8 cellular contexts compared by ENCODE assay signal in the genomic region with DNA sequence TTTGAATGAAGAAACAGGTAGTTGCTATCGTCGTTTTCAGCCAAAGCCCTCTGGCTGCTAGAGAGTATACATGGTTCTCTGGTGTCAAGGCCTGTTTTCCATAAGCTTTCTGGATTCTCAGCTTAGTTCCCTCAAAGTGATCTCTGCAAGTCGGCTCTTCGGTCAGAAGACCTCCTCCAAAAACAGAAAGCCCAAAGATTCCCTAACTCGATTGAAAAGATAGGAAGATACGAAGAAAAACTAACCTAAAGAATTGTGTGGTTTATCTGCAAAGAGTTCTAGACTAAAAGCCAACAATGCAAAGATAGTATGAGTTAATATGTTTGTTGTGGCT. TPM values are rescaled to one million over a fixed set of nuclear protein-coding genes. Genes with fewer than 3 reads are reported as not detected.
DNase-seq lines count a peak whose midpoint lies in the region; ATAC-seq and TF ChIP-seq lines count a peak whose summit lies in the region.

No MANE protein-coding gene starts in this region.

- H3K36me3 ChIP-seq in DOHH2 (ENCODE audit: control insufficient read depth, low read length) (peaks cover 29% of the 10 kb centered on the region), HEK293 (ENCODE audit: control insufficient read depth in 2 of 2, insufficient read depth in 1 of 2, low read length in 2 of 2) (peaks cover 0 to 3% of the 10 kb centered on the region in 2 experiments; a peak in 1 of 3 replicates), SK-N-SH (replicated peaks in 1 of 2; ENCODE audit: control insufficient read depth in 1 of 2, insufficient read depth in 2 of 2, low read length in 1 of 2) (no peaks in the 10 kb centered on the region), fibroblast of lung (ENCODE audit: control insufficient read depth, insufficient read depth, low read length) (no peaks in the 10 kb centered on the region), ovary (no peaks in the 10 kb centered on the region)

- H3F3A ChIP-seq in DOHH2 (ENCODE audit: control insufficient read depth, insufficient read depth) = no peaks in the 10 kb centered on the region
- no peaks in the 10 kb centered on the region for H3F3A ChIP-seq in SK-N-SH (replicated peaks; ENCODE audit: insufficient read depth)

- TF ChIP-seq EP300 in SK-N-SH (IDR thresholded peaks at IDR 0.05; ENCODE audit: borderline replicate concordance in 1 of 2, low read depth in 1 of 2, low read length in 1 of 2) (no peak), ovary (IDR thresholded peaks at IDR 0.05) (no peak)

- H3K27me3 ChIP-seq in DOHH2 (ENCODE audit: control insufficient read depth, low read length) (no peaks in the 10 kb centered on the region), SK-N-SH (ENCODE audit: insufficient read depth) (no peaks in the 10 kb centered on the region), fibroblast of lung (ENCODE audit: control insufficient read depth, insufficient read depth, low read length) (no peaks in the 10 kb centered on the region), ovary (no peaks in the 10 kb centered on the region)

- CTCF ChIA-PET in HEK293 (lab: Yijun Ruan, JAX) (interaction anchor here (1.0 kb wide), 1 partner anchor 144 kb away, joined by 4 read pairs; no protein-coding TSS in a partner anchor), SK-N-SH (lab: Yijun Ruan, JAX) (no interaction called here)

- H3K27ac ChIP-seq in DOHH2 (ENCODE audit: low read depth, low read length) (peak overlapping the region; percentile 54), HEK293 (ENCODE audit: extremely low read depth, low read depth, low read length) (peak overlapping the region; percentile 93), SK-N-SH (ENCODE audit: low read depth in 2 of 2, low read length in 1 of 2) (peak overlapping the region; percentile 90 to 91), fibroblast of lung (ENCODE audit: insufficient read depth, low read length) (peak overlapping the region; percentile 96), ovary (peak overlapping the region in 1 of 2 donors; percentile 84)

- POLR2A ChIA-PET in HEK293 (lab: Yijun Ruan, JAX) = interaction anchor here (0.6 to 2.2 kb wide), 6 partner anchors 9 to 417 kb away, joined by 3 to 12 read pairs (median 5); a partner anchor contains a TSS
- POLR2A ChIA-PET in SK-N-SH (lab: Yijun Ruan, JAX) = interaction anchor here (0.5 kb wide), 1 partner anchor 679 kb away, joined by 3 read pairs; no protein-coding TSS in a partner anchor

- H3K79me2 ChIP-seq in DOHH2 (ENCODE audit: control insufficient read depth, low read length) (peaks cover 57% of the 10 kb centered on the region), SK-N-SH (ENCODE audit: insufficient read depth) (peaks cover 44% of the 10 kb centered on the region), fibroblast of lung (ENCODE audit: control insufficient read depth, insufficient read depth, low read length) (peaks cover 43% of the 10 kb centered on the region)

- peak overlapping the region; percentile 88 for H3K4me2 ChIP-seq in DOHH2 (ENCODE audit: low read length)
- H3K4me2 ChIP-seq in SK-N-SH = peak overlapping the region; percentile 74
- H3K4me2 ChIP-seq in fibroblast of lung (ENCODE audit: extremely low read depth, insufficient read depth, low read length) = peak overlapping the region; percentile 60

- no peak for ATAC-seq in GM18867 (IDR thresholded peaks at IDR 0.05; ENCODE audit: unreplicated experiment)

- TF ChIP-seq RAD21 in SK-N-SH (IDR thresholded peaks at IDR 0.05; ENCODE audit: low read length) = no peak

- peaks cover 2% of the 10 kb centered on the region; the same call in 1 of the 2 replicates for H3K9me3 ChIP-seq in DOHH2 (ENCODE audit: control insufficient read depth, insufficient read depth, low read length)
- H3K9me3 ChIP-seq in HEK293 (ENCODE audit: control insufficient read depth, insufficient read depth, low read depth, low read length) = no peaks in the 10 kb centered on the region
- H3K9me3 ChIP-seq in SK-N-SH = no peaks in the 10 kb centered on the region
- H3K9me3 ChIP-seq in fibroblast of lung (ENCODE audit: control insufficient read depth, insufficient read depth, low read depth, low read length) = no peaks in the 10 kb centered on the region
- no peaks in the 10 kb centered on the region for H3K9me3 ChIP-seq in ovary

- H3K4me1 ChIP-seq in DOHH2 (ENCODE audit: control insufficient read depth, low read length) (peaks cover 27% of the 10 kb centered on the region), HEK293 (ENCODE audit: control insufficient read depth, insufficient read depth, low read length) (peaks cover 8% of the 10 kb centered on the region), SK-N-SH (ENCODE audit: control insufficient read depth in 1 of 2, insufficient read depth in 2 of 2, low read depth in 1 of 2, low read length in 1 of 2) (peaks cover 6 to 13% of the 10 kb centered on the region in 2 experiments; a peak in 3 of 4 replicates), fibroblast of lung (ENCODE audit: control insufficient read depth, extremely low read depth, insufficient read depth, low read length) (no peaks in the 10 kb centered on the region), ovary (ENCODE audit: insufficient read depth) (peaks cover 5% of the 10 kb centered on the region)

- TF ChIP-seq POLR2A in ovary (IDR thresholded peaks at IDR 0.05) = no peak

- H4K20me1 ChIP-seq in DOHH2 (ENCODE audit: control insufficient read depth, insufficient read depth, low read depth, low read length) (no peaks in the 10 kb centered on the region), SK-N-SH (ENCODE audit: insufficient read depth) (peaks cover 26% of the 10 kb centered on the region), fibroblast of lung (ENCODE audit: control insufficient read depth, extremely low read depth, insufficient read depth, low read length) (no peaks in the 10 kb centered on the region)

- no peak for TF ChIP-seq CTCF in DOHH2 (IDR thresholded peaks at IDR 0.05; ENCODE audit: low read depth, low read length, poor library complexity, severe bottlenecking)
- no peak for TF ChIP-seq CTCF in HEK293 (tag by site-specific recombination; IDR thresholded peaks at IDR 0.05)
- no peak for TF ChIP-seq CTCF in SK-N-SH (IDR thresholded peaks at IDR 0.05)
- TF ChIP-seq CTCF in fibroblast of lung (conservative IDR thresholded peaks at IDR 0.05 in 1 of 2, IDR thresholded peaks at IDR 0.05 in 1 of 2; ENCODE audit: low read depth in 1 of 2, low read length in 2 of 2) = no peak
- TF ChIP-seq CTCF in ovary (IDR thresholded peaks at IDR 0.05) = no peak

- intact Hi-C loops in ovary (cut with DNase I) = no loop called here

- WGBS in SK-N-SH (ENCODE audit: low lambda C conversion rate) = 3% methylated on average over 6 of the region's 6 CpGs
- 2 to 4% (median 3%) methylated on average over 6 of the region's 6 CpGs for WGBS in ovary, 3 donors

- H2AFZ ChIP-seq in SK-N-SH (ENCODE audit: low read depth) (peak overlapping the region; percentile 96), fibroblast of lung (ENCODE audit: low read length) (peak overlapping the region; percentile 58)

- no peaks in the 10 kb centered on the region for H3K9me2 ChIP-seq in DOHH2 (replicated peaks; ENCODE audit: control insufficient read depth, low read length)
- H3K9me2 ChIP-seq in SK-N-SH = no peaks in the 10 kb centered on the region

- DNase-seq in SK-N-SH = no peak
- DNase-seq in fibroblast of lung (ENCODE audit: low read depth in 2 of 2) = peak in 1 of 2 donors; percentile 37
- no peak for DNase-seq in ovary
- no peak for DNase-seq in HT-29 (ENCODE audit: low spot score)
- DNase-seq in stimulated activated CD4-positive, alpha-beta T cell treated with anti-CD3 and anti-CD28 coated beads, Interleukin-4, amount 100 ng/mL, for 1 hour = no peak

- H3K4me3 ChIP-seq in DOHH2 (ENCODE audit: low read length) (peak overlapping the region; percentile 99), HEK293 (ENCODE audit: low read depth, low read length) (peak overlapping the region; percentile 98), SK-N-SH (ENCODE audit: low read depth in 2 of 2, low read length in 1 of 2) (peak overlapping the region; percentile 97 to 99), fibroblast of lung (replicated peaks in 1 of 4; ENCODE audit: control extremely low read depth in 1 of 4, insufficient read depth in 1 of 4, low read depth in 3 of 4, low read length in 4 of 4) (peak overlapping the region; percentile 59 to 96 (median 76)), ovary (peak overlapping the region; percentile 84)

- peak overlapping the region; percentile 78 for H3K9ac ChIP-seq in SK-N-SH
- peak overlapping the region; percentile 94 for H3K9ac ChIP-seq in fibroblast of lung (ENCODE audit: insufficient read depth, low read length)

TF ChIP-seq in HEK293, 187 proteins besides CTCF, POLR2A, EP300 and RAD21 (continues in another document):
- TF ChIP-seq KLF8 (tag by site-specific recombination; IDR thresholded peaks at IDR 0.05) (no peak), ZNF548 (tag by site-specific recombination; IDR thresholded peaks at IDR 0.05) (no peak), ZNF629 (tag by site-specific recombination; IDR thresholded peaks at IDR 0.05) (no peak), ZNF585B (tag by site-specific recombination; IDR thresholded peaks at IDR 0.05) (no peak)

TF ChIP-seq in SK-N-SH, 30 proteins besides CTCF, POLR2A, EP300 and RAD21 (continues in another document):
- TF ChIP-seq, protein P1, sequence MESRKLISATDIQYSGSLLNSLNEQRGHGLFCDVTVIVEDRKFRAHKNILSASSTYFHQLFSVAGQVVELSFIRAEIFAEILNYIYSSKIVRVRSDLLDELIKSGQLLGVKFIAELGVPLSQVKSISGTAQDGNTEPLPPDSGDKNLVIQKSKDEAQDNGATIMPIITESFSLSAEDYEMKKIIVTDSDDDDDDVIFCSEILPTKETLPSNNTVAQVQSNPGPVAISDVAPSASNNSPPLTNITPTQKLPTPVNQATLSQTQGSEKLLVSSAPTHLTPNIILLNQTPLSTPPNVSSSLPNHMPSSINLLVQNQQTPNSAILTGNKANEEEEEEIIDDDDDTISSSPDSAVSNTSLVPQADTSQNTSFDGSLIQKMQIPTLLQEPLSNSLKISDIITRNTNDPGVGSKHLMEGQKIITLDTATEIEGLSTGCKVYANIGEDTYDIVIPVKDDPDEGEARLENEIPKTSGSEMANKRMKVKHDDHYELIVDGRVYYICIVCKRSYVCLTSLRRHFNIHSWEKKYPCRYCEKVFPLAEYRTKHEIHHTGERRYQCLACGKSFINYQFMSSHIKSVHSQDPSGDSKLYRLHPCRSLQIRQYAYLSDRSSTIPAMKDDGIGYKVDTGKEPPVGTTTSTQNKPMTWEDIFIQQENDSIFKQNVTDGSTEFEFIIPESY (IDR thresholded peaks at IDR 0.05; ENCODE audit: borderline replicate concordance, low read depth) = no peak

RNA-seq across cellular contexts. Expression of a gene that starts 0.5 kb away (rescaled TPM):
- polyA plus RNA-seq in SK-N-SH (2012; rRNA removed) (17.9 and 20.9 TPM in 2 replicates), fibroblast of lung (36.2 and 39.4 TPM in 2 replicates), ovary (10 to 100 TPM in 1 of 2 donors, 1 to 10 TPM in 1; 8.2 to 18.9 TPM)
- 22.3 TPM in 2 replicates for polyA plus RNA-seq in SK-N-SH (2012; cell fraction: cytosol; rRNA removed)
- 13.8 and 36.6 TPM in 2 replicates for polyA plus RNA-seq in SK-N-SH (2012; cell fraction: nucleus; rRNA removed)
- total RNA-seq in fibroblast of lung (55.0 and 75.3 TPM in 2 replicates), ovary (10 to 100 TPM; 18.6 to 34.2 (median 24.5) TPM)
- polyA plus RNA-seq in fibroblast of lung (2012) = 27.0 and 28.5 TPM in 2 replicates
- 20.0 and 22.0 TPM in 2 replicates for polyA minus RNA-seq in fibroblast of lung (ENCODE audit: low replicate concordance)
- 19.0 TPM in 2 replicates for total RNA-seq in HT-29 (2014; rRNA removed; shearing (Covaris generic))
